16 cellular contexts compared by ENCODE assay signal in genomic region chr1:94037392-94038229, GRCh38.
A peak's percentile ranks its signal among the peaks of the same experiment; 100 is the strongest.
DNase-seq lines count a peak whose midpoint lies in the region; ATAC-seq and TF ChIP-seq lines count a peak whose summit lies in the region.
"Had no signal": no experiment of that assay in that cellular context is flagged by ENCODE, and none has a peak within 500 bp of the region (broad histone marks: within the 10 kb centered on the region; RNA-seq: fewer than 3 reads in every experiment).

No MANE protein-coding gene starts in this region.

- H3K27ac Mint-ChIP-seq in activated CD4-positive, alpha-beta T cell treated with anti-CD3 and anti-CD28 coated beads, Interleukin-2, amount 10 ng/mL, durations not matched to agents 7 days and 5 days, result no peak overlapping the region
- peak overlapping the region; percentile 58 for H3K27ac Mint-ChIP-seq in T-helper 1 cell treated with Interleukin-12 subunit alpha and Interleukin-12 subunit beta and Interleukin-4 antibody, amounts not matched to agents 30 μg/mL and 1 μg/mL, for 36 hours
- H3K27ac Mint-ChIP-seq in naive thymus-derived CD8-positive, alpha-beta T cell, result no peak overlapping the region
- H3K27ac Mint-ChIP-seq: activated CD8-positive, alpha-beta memory T cell treated with anti-CD3 and anti-CD28 coated beads, Interleukin-2, amount 10 ng/mL, durations not matched to agents 7 days and 5 days; T-cell had no signal

- no peak for TF ChIP-seq CTCF in psoas muscle (IDR thresholded peaks at IDR 0.05)

- H3K27ac ChIP-seq in GM23248 (peak overlapping the region; percentile 59), psoas muscle (peak overlapping the region; percentile 53)

- DNase-seq in activated CD4-positive, alpha-beta T cell treated with anti-CD3 and anti-CD28 coated beads for 48 hours, result peak; percentile 22
- no peak for DNase-seq in activated CD4-positive, alpha-beta T cell treated with anti-CD3 and anti-CD28 coated beads, Interleukin-2, amount 10 ng/mL, durations not matched to agents 7 days and 5 days
- DNase-seq in GM23248 (no peak), psoas muscle (no peak), head of caudate nucleus (no peak), NCI-H524 treated with DMSO at 0.1 percent for 48 hours (lab: John Stamatoyannopoulos, UW) (no peak)
- DNase-seq in naive thymus-derived CD8-positive, alpha-beta T cell, result no peak
- DNase-seq: activated CD8-positive, alpha-beta memory T cell treated with anti-CD3 and anti-CD28 coated beads, Interleukin-2, amount 10 ng/mL, durations not matched to agents 7 days and 5 days; aorta; DMS79 treated with DMSO at 0.1 percent for 48 hours; NCI-H1092 treated with DMSO at 0.1 percent for 48 hours; NCI-H774; small intestine; T-cell had no signal

- H3K4me1 ChIP-seq in GM23248 (ENCODE audit: insufficient read depth), result peaks cover 25% of the 10 kb centered on the region
- H3K4me1 ChIP-seq in psoas muscle, result peaks cover 11% of the 10 kb centered on the region
- H3K4me1 ChIP-seq: A549 had no signal

- H3K4me1 Mint-ChIP-seq in activated CD4-positive, alpha-beta T cell treated with anti-CD3 and anti-CD28 coated beads, Interleukin-2, amount 10 ng/mL, durations not matched to agents 7 days and 5 days, result peaks cover 10% of the 10 kb centered on the region
- peaks cover 23% of the 10 kb centered on the region for H3K4me1 Mint-ChIP-seq in T-helper 1 cell treated with Interleukin-12 subunit alpha and Interleukin-12 subunit beta and Interleukin-4 antibody, amounts not matched to agents 30 μg/mL and 1 μg/mL, for 36 hours (ENCODE audit: low read depth)
- H3K4me1 Mint-ChIP-seq in naive thymus-derived CD8-positive, alpha-beta T cell, result peaks cover 0 to 6% (median 2%) of the 10 kb centered on the region in 4 donors
- H3K4me1 Mint-ChIP-seq: T-cell had no signal

- H3K9me2 ChIP-seq in GM23248 (ENCODE audit: insufficient read depth), result no peaks in the 10 kb centered on the region

- H3K36me3 ChIP-seq in GM23248 (ENCODE audit: low read depth) (no peaks in the 10 kb centered on the region), psoas muscle (ENCODE audit: insufficient read depth in 1 of 2, low read depth in 1 of 2) (no peaks in the 10 kb centered on the region)

- POLR2A ChIA-PET in activated CD4-positive, alpha-beta T cell treated with anti-CD3 and anti-CD28 coated beads, Interleukin-2, amount 10 ng/mL, durations not matched to agents 7 days and 5 days (lab: Charles Lee), result no interaction called here
- POLR2A ChIA-PET in naive thymus-derived CD8-positive, alpha-beta T cell (lab: Charles Lee), result no interaction called here

- H3K9me3 Mint-ChIP-seq in activated CD4-positive, alpha-beta T cell treated with anti-CD3 and anti-CD28 coated beads, Interleukin-2, amount 10 ng/mL, durations not matched to agents 7 days and 5 days, result no peaks in the 10 kb centered on the region
- H3K9me3 Mint-ChIP-seq in T-helper 1 cell treated with Interleukin-12 subunit alpha and Interleukin-12 subunit beta and Interleukin-4 antibody, amounts not matched to agents 30 μg/mL and 1 μg/mL, for 36 hours, result no peaks in the 10 kb centered on the region
- no peaks in the 10 kb centered on the region for H3K9me3 Mint-ChIP-seq in naive thymus-derived CD8-positive, alpha-beta T cell
- H3K9me3 Mint-ChIP-seq: T-cell had no signal

- H3K4me3 Mint-ChIP-seq in activated CD4-positive, alpha-beta T cell treated with anti-CD3 and anti-CD28 coated beads, Interleukin-2, amount 10 ng/mL, durations not matched to agents 7 days and 5 days, result no peak overlapping the region
- no peak overlapping the region for H3K4me3 Mint-ChIP-seq in T-helper 1 cell treated with Interleukin-12 subunit alpha and Interleukin-12 subunit beta and Interleukin-4 antibody, amounts not matched to agents 30 μg/mL and 1 μg/mL, for 36 hours
- H3K4me3 Mint-ChIP-seq in naive thymus-derived CD8-positive, alpha-beta T cell, result no peak overlapping the region
- H3K4me3 Mint-ChIP-seq: activated CD8-positive, alpha-beta memory T cell treated with anti-CD3 and anti-CD28 coated beads, Interleukin-2, amount 10 ng/mL, durations not matched to agents 7 days and 5 days; T-cell had no signal

- intact Hi-C loops in psoas muscle (cut with DNase I) (no loop called here), head of caudate nucleus (cut with DNase I) (no loop called here)

- no peaks in the 10 kb centered on the region for H4K20me1 ChIP-seq in GM23248 (ENCODE audit: insufficient read depth)

- H3K27me3 Mint-ChIP-seq in activated CD4-positive, alpha-beta T cell treated with anti-CD3 and anti-CD28 coated beads, Interleukin-2, amount 10 ng/mL, durations not matched to agents 7 days and 5 days, result peaks cover 20% of the 10 kb centered on the region
- H3K27me3 Mint-ChIP-seq in T-helper 1 cell treated with Interleukin-12 subunit alpha and Interleukin-12 subunit beta and Interleukin-4 antibody, amounts not matched to agents 30 μg/mL and 1 μg/mL, for 36 hours (ENCODE audit: low read depth), result peaks cover 18% of the 10 kb centered on the region
- H3K27me3 Mint-ChIP-seq in naive thymus-derived CD8-positive, alpha-beta T cell, result peaks cover 17 to 45% (median 28%) of the 10 kb centered on the region in 5 donors

- H3K27me3 ChIP-seq in GM23248 (replicated peaks; ENCODE audit: insufficient read depth), result no peaks in the 10 kb centered on the region
- no peaks in the 10 kb centered on the region for H3K27me3 ChIP-seq in psoas muscle (ENCODE audit: insufficient read depth in 3 of 3, low read length in 2 of 3)

- in situ Hi-C loops in GM23248 (cut with MboI), result loop anchor here (25.0 kb wide), 1 partner anchor 775 kb away; the partner anchor contains the start of gene SLC44A3

- CTCF ChIA-PET in activated CD4-positive, alpha-beta T cell treated with anti-CD3 and anti-CD28 coated beads, Interleukin-2, amount 10 ng/mL, durations not matched to agents 7 days and 5 days (lab: Charles Lee), result interaction anchor here (0.7 to 1.5 kb wide), 6 partner anchors 8 to 426 kb away, joined by 3 to 4 read pairs (median 3); no protein-coding TSS in a partner anchor

- ATAC-seq in psoas muscle, result no peak
- no peak for ATAC-seq in naive thymus-derived CD8-positive, alpha-beta T cell
- ATAC-seq: A549; activated CD8-positive, alpha-beta memory T cell treated with anti-CD3 and anti-CD28 coated beads, Interleukin-2, amount 10 ng/mL, durations not matched to agents 7 days and 5 days; T-cell had no signal

- H3K36me3 Mint-ChIP-seq in activated CD4-positive, alpha-beta T cell treated with anti-CD3 and anti-CD28 coated beads, Interleukin-2, amount 10 ng/mL, durations not matched to agents 7 days and 5 days (ENCODE audit: low read depth), result no peaks in the 10 kb centered on the region
- no peaks in the 10 kb centered on the region for H3K36me3 Mint-ChIP-seq in T-helper 1 cell treated with Interleukin-12 subunit alpha and Interleukin-12 subunit beta and Interleukin-4 antibody, amounts not matched to agents 30 μg/mL and 1 μg/mL, for 36 hours (ENCODE audit: low read depth)
- no peaks in the 10 kb centered on the region for H3K36me3 Mint-ChIP-seq in naive thymus-derived CD8-positive, alpha-beta T cell
- H3K36me3 Mint-ChIP-seq: activated CD8-positive, alpha-beta memory T cell treated with anti-CD3 and anti-CD28 coated beads, Interleukin-2, amount 10 ng/mL, durations not matched to agents 7 days and 5 days; T-cell had no signal

- WGBS in GM23248 (ENCODE audit: low coverage in 1 of 2, low lambda C conversion rate in 2 of 2, missing lambda C conversion rate in 2 of 2), 2 experiments, result 93% methylated on average over 9 of the region's 9 CpGs
- WGBS in psoas muscle, 3 donors, result 73 to 80% (median 78%) methylated on average over 9 of the region's 9 CpGs

- no peak overlapping the region for H2AFZ ChIP-seq in GM23248

- H3K9ac ChIP-seq in GM23248, result peak overlapping the region; percentile 32; the same call in 1 of the 2 replicates

- H3K9me3 ChIP-seq in GM23248 (ENCODE audit: low read depth) (no peaks in the 10 kb centered on the region), psoas muscle (no peaks in the 10 kb centered on the region)
- H3K9me3 ChIP-seq: A549 had no signal

- H3K4me3 ChIP-seq in GM23248 (no peak overlapping the region), psoas muscle (no peak overlapping the region)
- H3K4me3 ChIP-seq: A549 had no signal

- no peak overlapping the region for H3K4me2 ChIP-seq in GM23248 (ENCODE audit: unreplicated experiment)
- H3K4me2 ChIP-seq: A549 had no signal

- H3K79me2 ChIP-seq in GM23248 (ENCODE audit: insufficient read depth), result no peaks in the 10 kb centered on the region

- peaks cover 32% of the 10 kb centered on the region for H3F3A ChIP-seq in GM23248 (ENCODE audit: insufficient read depth)
